ENCODE assay signal across 18 cellular contexts in the genomic region with DNA sequence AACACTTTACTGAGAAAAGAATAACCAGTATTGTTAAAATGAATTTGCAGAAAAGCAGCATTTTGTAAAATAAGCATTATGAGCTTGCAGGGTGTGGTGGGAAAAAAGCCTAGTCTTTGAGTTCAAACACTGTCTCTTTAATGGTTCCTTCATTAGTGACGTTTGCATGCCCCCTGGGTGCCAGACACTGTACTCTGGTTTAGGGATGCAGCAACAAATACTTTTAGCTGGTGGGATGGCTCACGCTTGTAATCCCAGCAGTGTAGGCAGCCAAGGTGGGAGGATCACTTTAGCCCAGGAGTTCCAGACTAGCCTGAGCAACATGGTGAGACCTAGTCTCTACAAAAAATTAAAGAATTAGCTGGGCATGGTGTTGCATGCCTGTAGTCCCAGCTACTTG.
DNase-seq lines count a peak whose midpoint lies in the region; ATAC-seq, FAIRE-seq and TF ChIP-seq lines count a peak whose summit lies in the region.
"Had no signal": no experiment of that assay in that cellular context is flagged by ENCODE, and none has a peak within 500 bp of the region (broad histone marks: within the 10 kb centered on the region; RNA-seq: fewer than 3 reads in every experiment).

No MANE protein-coding gene starts in this region.

- no peak overlapping the region for H3K4me2 ChIP-seq in GM12878 (ENCODE audit: control insufficient read depth, insufficient read depth)
- no peak overlapping the region for H3K4me2 ChIP-seq in OCI-LY7 (ENCODE audit: low read length)
- H3K4me2 ChIP-seq: BLaER1 treated with 17β-estradiol and CSF1 and Interleukin-3, amounts not matched to agents 10 nM and 100 nM had no signal

- TF ChIP-seq CTCF in GM12878 (IDR thresholded peaks at IDR 0.05 in 2 of 3, conservative IDR thresholded peaks at IDR 0.05 in 1 of 3; ENCODE audit: control insufficient read depth in 2 of 3, extremely low read depth in 1 of 3, insufficient read depth in 1 of 3, low read depth in 3 of 3, low read length in 3 of 3) = 0 out of 6 replicates have a peak, but pooled peaks of 1 of the 3 experiments have one; percentile 2
- TF ChIP-seq CTCF in OCI-LY7 (conservative IDR thresholded peaks at IDR 0.05; ENCODE audit: low read length) = no peak

- H3K36me3 ChIP-seq in GM12878 (ENCODE audit: control insufficient read depth in 2 of 2, insufficient read depth in 2 of 2, low read length in 1 of 2) (no peaks in the 10 kb centered on the region), OCI-LY7 (ENCODE audit: insufficient read depth, low read length) (no peaks in the 10 kb centered on the region)
- H3K36me3 ChIP-seq: BLaER1 treated with 17β-estradiol and CSF1 and Interleukin-3, amounts not matched to agents 10 nM and 100 nM had no signal

- intact Hi-C loops in GM12878 (cut with micrococcal nuclease; ENCODE audit: unreplicated experiment) (no loop called here), OCI-LY7 (cut with micrococcal nuclease; ENCODE audit: unreplicated experiment) (loop anchor here (5.0 kb wide), 1 partner anchor 61 kb away; the partner anchor contains the start of gene MAST4)

- H3K79me2 ChIP-seq in GM12878 (ENCODE audit: control insufficient read depth, insufficient read depth, low read length) (no peaks in the 10 kb centered on the region), OCI-LY7 (ENCODE audit: insufficient read depth, low read depth, low read length) (no peaks in the 10 kb centered on the region)

- H3K9me2 ChIP-seq in OCI-LY7 (ENCODE audit: insufficient read depth, low read length) = no peaks in the 10 kb centered on the region

- no peak for TF ChIP-seq EP300 in GM12878 (IDR thresholded peaks at IDR 0.05; ENCODE audit: borderline replicate concordance in 1 of 2, control insufficient read depth in 1 of 2, low read depth in 2 of 2, low read length in 2 of 2)

- FAIRE-seq in GM12878 (lab: Jason Lieb, UNC) = no peak
- FAIRE-seq: H54 had no signal

- no peak overlapping the region for H3K9ac ChIP-seq in GM12878 (ENCODE audit: control insufficient read depth, insufficient read depth, low read length)
- H3K9ac ChIP-seq: BLaER1 treated with 17β-estradiol and CSF1 and Interleukin-3, amounts not matched to agents 10 nM and 100 nM had no signal

- no peak overlapping the region for H3K4me3 Mint-ChIP-seq in T-helper 17 cell
- H3K4me3 Mint-ChIP-seq: CD4-positive, CD25-positive, alpha-beta regulatory T cell had no signal

- no peaks in the 10 kb centered on the region for H4K20me1 ChIP-seq in GM12878 (ENCODE audit: control insufficient read depth, insufficient read depth)
- no peaks in the 10 kb centered on the region for H4K20me1 ChIP-seq in OCI-LY7 (ENCODE audit: insufficient read depth, low read length)
- H4K20me1 ChIP-seq: BLaER1 treated with 17β-estradiol and CSF1 and Interleukin-3, amounts not matched to agents 10 nM and 100 nM had no signal

- H3K27me3 Mint-ChIP-seq in T-helper 17 cell = peaks cover 11% of the 10 kb centered on the region

- in situ Hi-C loops in GM12878 (cut with MboI) = no loop called here

- H3K4me3 ChIP-seq in GM12878 (no peak overlapping the region), OCI-LY7 (ENCODE audit: low read depth, low read length, poor library complexity, severe bottlenecking) (no peak overlapping the region)
- H3K4me3 ChIP-seq: BLaER1 treated with 17β-estradiol and CSF1 and Interleukin-3, amounts not matched to agents 10 nM and 100 nM had no signal

- H3K27me3 ChIP-seq in GM12878 (replicated peaks in 1 of 2; ENCODE audit: control insufficient read depth in 2 of 2, insufficient read depth in 2 of 2, low read length in 1 of 2) = no peaks in the 10 kb centered on the region
- H3K27me3 ChIP-seq: BLaER1 treated with 17β-estradiol and CSF1 and Interleukin-3, amounts not matched to agents 10 nM and 100 nM had no signal

- TF ChIP-seq RAD21 in GM12878 (IDR thresholded peaks at IDR 0.05; ENCODE audit: insufficient read depth, low read depth, low read length) = peak; percentile 18; the same call in 1 of the 2 replicates

- H2AFZ ChIP-seq in GM12878 (ENCODE audit: control insufficient read depth, low read depth, low read length) (no peak overlapping the region), OCI-LY7 (ENCODE audit: low read length) (no peak overlapping the region)

- SMC1A ChIA-PET in GM12878 (lab: Charles Lee; ENCODE audit: uncharacterized antibody, unreplicated experiment) = interaction anchor here (0.6 to 1.2 kb wide), 3 partner anchors 88 to 364 kb away, joined by 3 to 4 read pairs (median 3); no protein-coding TSS in a partner anchor

- no TSS peak for BruUV-seq in GM12878 (replicated peaks; lab: Mats Ljungman, UMichigan)
- no TSS peak for BruUV-seq in OCI-LY7 (replicated peaks; lab: Mats Ljungman, UMichigan)

- H3K27ac ChIP-seq in GM12878 (ENCODE audit: control insufficient read depth, insufficient read depth) = no peak overlapping the region
- H3K27ac ChIP-seq in OCI-LY7 (ENCODE audit: low read depth, low read length, poor library complexity, severe bottlenecking) = no peak overlapping the region
- H3K27ac ChIP-seq: BLaER1 treated with 17β-estradiol and CSF1 and Interleukin-3, amounts not matched to agents 10 nM and 100 nM; HL-60 had no signal

- H3K4me1 ChIP-seq in GM12878 (ENCODE audit: control insufficient read depth, insufficient read depth, low read length) (no peaks in the 10 kb centered on the region), OCI-LY7 (ENCODE audit: insufficient read depth, low read length, poor library complexity, severe bottlenecking) (no peaks in the 10 kb centered on the region)
- H3K4me1 ChIP-seq: BLaER1 treated with 17β-estradiol and CSF1 and Interleukin-3, amounts not matched to agents 10 nM and 100 nM had no signal

- H3K9me3 ChIP-seq in GM12878 (replicated peaks; ENCODE audit: control insufficient read depth, insufficient read depth, low read length) = no peaks in the 10 kb centered on the region
- H3K9me3 ChIP-seq in T-helper 17 cell (ENCODE audit: control insufficient read depth, low read length, poor library complexity, severe bottlenecking) = no peaks in the 10 kb centered on the region
- H3K9me3 ChIP-seq in OCI-LY7 (ENCODE audit: low read length) = no peaks in the 10 kb centered on the region
- H3K9me3 ChIP-seq: BLaER1 treated with 17β-estradiol and CSF1 and Interleukin-3, amounts not matched to agents 10 nM and 100 nM had no signal

- POLR2A ChIA-PET in GM12878 (lab: Charles Lee) (no interaction called here), OCI-LY7 (lab: Charles Lee) (interaction anchor here (1.0 kb wide), 1 partner anchor 9 kb away, joined by 5 read pairs; no protein-coding TSS in a partner anchor)

- no peak overlapping the region for H3K27ac Mint-ChIP-seq in T-helper 17 cell
- H3K27ac Mint-ChIP-seq: CD4-positive, CD25-positive, alpha-beta regulatory T cell had no signal

- 39% methylated on average over 2 of the region's 2 CpGs for WGBS in GM12878 (ENCODE audit: insufficient coverage, insufficient replicate concordance, low lambda C conversion rate, missing lambda C conversion rate)

- CTCF ChIA-PET in GM12878 (lab: Yijun Ruan, JAX) = interaction anchor here (0.6 to 2.1 kb wide), 2 partner anchors 352 to 697 kb away, joined by 3 to 8 read pairs; no protein-coding TSS in a partner anchor
- CTCF ChIA-PET in OCI-LY7 (lab: Charles Lee; ENCODE audit: unreplicated experiment) = no interaction called here

- DNase-seq in NCI-H748 (lab: John Stamatoyannopoulos, UW; ENCODE audit: unreplicated experiment) (peak; percentile 40), NCI-H748 treated with DMSO at 0.1 percent for 48 hours (lab: John Stamatoyannopoulos, UW) (no peak), ELF-1 (ENCODE audit: low read depth, low spot score) (peak; percentile 12), GM12878 (ENCODE audit: low read depth, low spot score) (no peak), islet precursor cell (peak; percentile 80), T-helper 17 cell (no peak), OCI-LY7 (ENCODE audit: low spot score) (no peak)
- DNase-seq: 8988T; AML-193; Calu3; CD4-positive, CD25-positive, alpha-beta regulatory T cell; DMS79 treated with DMSO at 0.1 percent for 48 hours; GF-D8 had no signal

- RAD21 ChIA-PET in GM12878 (lab: Charles Lee; ENCODE audit: unreplicated experiment) = no interaction called here

- no peak for TF ChIP-seq POLR2A in GM12878 (IDR thresholded peaks at IDR 0.05; ENCODE audit: low read depth, low read length)

- no peak for ATAC-seq in GM12878
- no peak for ATAC-seq in T-helper 17 cell
- ATAC-seq in GM19351 (IDR thresholded peaks at IDR 0.05; ENCODE audit: unreplicated experiment) = no peak
- ATAC-seq: HCT116 had no signal

- no peaks in the 10 kb centered on the region for H3K4me1 Mint-ChIP-seq in T-helper 17 cell
- H3K4me1 Mint-ChIP-seq: CD4-positive, CD25-positive, alpha-beta regulatory T cell had no signal

- H3K36me3 Mint-ChIP-seq in T-helper 17 cell (ENCODE audit: low read depth) = peaks cover 2% of the 10 kb centered on the region
- H3K36me3 Mint-ChIP-seq: CD4-positive, CD25-positive, alpha-beta regulatory T cell had no signal

TF ChIP-seq in GM12878, 131 proteins besides CTCF, POLR2A, EP300 and RAD21 (continues in another document):
- TF ChIP-seq, protein P1, sequence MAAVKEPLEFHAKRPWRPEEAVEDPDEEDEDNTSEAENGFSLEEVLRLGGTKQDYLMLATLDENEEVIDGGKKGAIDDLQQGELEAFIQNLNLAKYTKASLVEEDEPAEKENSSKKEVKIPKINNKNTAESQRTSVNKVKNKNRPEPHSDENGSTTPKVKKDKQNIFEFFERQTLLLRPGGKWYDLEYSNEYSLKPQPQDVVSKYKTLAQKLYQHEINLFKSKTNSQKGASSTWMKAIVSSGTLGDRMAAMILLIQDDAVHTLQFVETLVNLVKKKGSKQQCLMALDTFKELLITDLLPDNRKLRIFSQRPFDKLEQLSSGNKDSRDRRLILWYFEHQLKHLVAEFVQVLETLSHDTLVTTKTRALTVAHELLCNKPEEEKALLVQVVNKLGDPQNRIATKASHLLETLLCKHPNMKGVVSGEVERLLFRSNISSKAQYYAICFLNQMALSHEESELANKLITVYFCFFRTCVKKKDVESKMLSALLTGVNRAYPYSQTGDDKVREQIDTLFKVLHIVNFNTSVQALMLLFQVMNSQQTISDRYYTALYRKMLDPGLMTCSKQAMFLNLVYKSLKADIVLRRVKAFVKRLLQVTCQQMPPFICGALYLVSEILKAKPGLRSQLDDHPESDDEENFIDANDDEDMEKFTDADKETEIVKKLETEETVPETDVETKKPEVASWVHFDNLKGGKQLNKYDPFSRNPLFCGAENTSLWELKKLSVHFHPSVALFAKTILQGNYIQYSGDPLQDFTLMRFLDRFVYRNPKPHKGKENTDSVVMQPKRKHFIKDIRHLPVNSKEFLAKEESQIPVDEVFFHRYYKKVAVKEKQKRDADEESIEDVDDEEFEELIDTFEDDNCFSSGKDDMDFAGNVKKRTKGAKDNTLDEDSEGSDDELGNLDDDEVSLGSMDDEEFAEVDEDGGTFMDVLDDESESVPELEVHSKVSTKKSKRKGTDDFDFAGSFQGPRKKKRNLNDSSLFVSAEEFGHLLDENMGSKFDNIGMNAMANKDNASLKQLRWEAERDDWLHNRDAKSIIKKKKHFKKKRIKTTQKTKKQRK (IDR thresholded peaks at IDR 0.05; ENCODE audit: low read depth, low read length) = no peak
- no peak for TF ChIP-seq ZNF384 (IDR thresholded peaks at IDR 0.05; ENCODE audit: borderline replicate concordance, low read depth, low read length)
- TF ChIP-seq SREBF2 (IDR thresholded peaks at IDR 0.05; ENCODE audit: low read length) = no peak
- TF ChIP-seq PAX8 (IDR thresholded peaks at IDR 0.05) = no peak
- no peak for TF ChIP-seq SRF (IDR thresholded peaks at IDR 0.05; ENCODE audit: low read depth in 2 of 2, low read length in 2 of 2)

Comparison
In these comparisons a context has a peak if more than half of its experiments do, and no peak if none do; other contexts are left out.
1. DNase-seq: peak in NCI-H748 (single experiment), ELF-1 (single experiment) and islet precursor cell (single experiment); none in NCI-H748 treated with DMSO at 0.1 percent for 48 hours (single experiment), GM12878 (single experiment), T-helper 17 cell (0 of 3) and OCI-LY7 (single experiment).